Comparison of ENCODE assay signal across 15 cellular contexts in the genomic region with DNA sequence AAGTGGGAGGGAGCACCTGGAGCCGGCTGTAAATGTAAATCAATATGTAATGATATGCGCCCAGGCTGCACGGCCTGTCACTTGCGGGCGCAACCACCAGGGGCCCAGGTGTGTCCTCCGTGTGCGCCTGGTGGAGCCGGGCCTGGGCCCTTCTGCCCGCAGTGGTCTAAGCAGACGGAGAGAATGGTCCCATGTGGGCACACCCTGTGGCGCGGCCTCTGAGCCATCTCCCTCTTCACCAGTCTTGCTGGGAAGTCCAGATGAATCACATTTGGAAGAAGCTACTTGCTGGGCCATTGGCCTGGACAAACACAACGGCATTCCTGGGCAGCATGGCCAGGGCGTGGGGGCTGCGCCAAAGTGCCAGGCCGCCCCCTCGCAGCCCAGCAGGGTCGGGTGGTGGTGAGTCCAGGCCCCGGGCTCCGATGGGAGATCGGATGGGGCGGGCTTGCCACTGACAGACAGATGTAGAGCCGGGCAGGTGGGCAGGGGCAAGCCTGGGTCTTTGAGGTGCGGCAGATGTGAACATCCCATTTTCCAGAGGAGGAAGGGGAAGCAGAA.
DNase-seq lines count a peak whose midpoint lies in the region; ATAC-seq and TF ChIP-seq lines count a peak whose summit lies in the region.
"Had no signal": no experiment of that assay in that cellular context is flagged by ENCODE, and none has a peak within 500 bp of the region (broad histone marks: within the 10 kb centered on the region; RNA-seq: fewer than 3 reads in every experiment).

No MANE protein-coding gene starts in this region.

- H3K4me1 ChIP-seq in H9 (ENCODE audit: insufficient read depth, low read length) (no peaks in the 10 kb centered on the region), spleen (peaks cover 0 to 81% (median 56%) of the 10 kb centered on the region in 6 donors), mucosa of descending colon (ENCODE audit: low read depth) (no peaks in the 10 kb centered on the region)

- no peak overlapping the region for H3K4me3 ChIP-seq in spleen
- no peak overlapping the region for H3K4me3 ChIP-seq in mucosa of descending colon
- H3K4me3 ChIP-seq: SK-N-MC had no signal

- no peak overlapping the region for H3T11ph ChIP-seq in H9 (ENCODE audit: low read length)

- no peak overlapping the region for H4K91ac ChIP-seq in H9 (ENCODE audit: insufficient read length, low read depth, low read length)

- TF ChIP-seq CTCF in H9 (conservative IDR thresholded peaks at IDR 0.05) (peak; percentile 33), spleen (IDR thresholded peaks at IDR 0.05 in 8 of 11, conservative IDR thresholded peaks at IDR 0.05 in 3 of 11) (no peak), mucosa of descending colon (IDR thresholded peaks at IDR 0.05) (no peak)

- H2BK20ac ChIP-seq in H9 (ENCODE audit: low read depth, low read length, poor library complexity, severe bottlenecking) = no peak overlapping the region

- peak; percentile 24 for DNase-seq in activated T-cell treated with anti-CD3 and anti-CD28 coated beads, Interleukin-2, amount 50 U/mL, for 24 hours
- no peak for DNase-seq in activated T-cell treated with anti-CD3 and anti-CD28 coated beads, Interleukin-2, amount 50 U/mL, for 1 hour
- DNase-seq in H9 (peak; percentile 30), islet precursor cell (peak; percentile 45), spleen (peak; percentile 73), NCI-H774 (lab: John Stamatoyannopoulos, UW) (no peak), mucosa of descending colon (no peak)
- DNase-seq: amygdala; dermis blood vessel endothelial cell; mesenchymal stem cell; NCI-H146; NK-92 treated with Interleukin-12 subunit alpha and Interleukin-12 subunit beta, amount 100 ng/mL, for 24 hours; stimulated activated naive CD8-positive, alpha-beta T cell treated with anti-CD3 and anti-CD28 coated beads, Interleukin-15, Interleukin-2, amounts not matched to agents 100 U/mL and 50 U/mL, for 24 hours had no signal

- H3K4me2 ChIP-seq in H9 (ENCODE audit: insufficient read depth, insufficient read length, low read length) = no peak overlapping the region

- H3K36me3 ChIP-seq in spleen (no peaks in the 10 kb centered on the region), mucosa of descending colon (ENCODE audit: low read depth) (no peaks in the 10 kb centered on the region)

- no peak overlapping the region for H2BK120ac ChIP-seq in H9 (ENCODE audit: low read depth, low read length, poor library complexity, severe bottlenecking)

- H4K5ac ChIP-seq in H9 (ENCODE audit: insufficient read length, low read depth, low read length) = no peak overlapping the region

- H3K79me2 ChIP-seq in H9 (ENCODE audit: insufficient read depth, low read length) = no peaks in the 10 kb centered on the region

- no peak overlapping the region for H3K56ac ChIP-seq in H9 (ENCODE audit: insufficient read length, low read depth, low read length)

- H3K27ac Mint-ChIP-seq in activated T-cell treated with anti-CD3 and anti-CD28 coated beads, Interleukin-2, amount 50 U/mL, for 24 hours = no peak overlapping the region
- no peak overlapping the region for H3K27ac Mint-ChIP-seq in H9

- H2BK15ac ChIP-seq in H9 (ENCODE audit: low read depth, low read length) = no peak overlapping the region

- H3K27me3 ChIP-seq in H9 (ENCODE audit: insufficient read depth, low read length) (no peaks in the 10 kb centered on the region), spleen (replicated peaks in 1 of 7) (peaks cover 0 to 17% (median 0%) of the 10 kb centered on the region in 7 donors)

- H3K36me3 Mint-ChIP-seq in activated T-cell treated with anti-CD3 and anti-CD28 coated beads, Interleukin-2, amount 50 U/mL, for 24 hours (ENCODE audit: low read depth) = no peaks in the 10 kb centered on the region
- H3K36me3 Mint-ChIP-seq in H9 (ENCODE audit: insufficient read depth in 1 of 3, low read depth in 3 of 3) = peaks cover 0 to 4% (median 0%) of the 10 kb centered on the region in 3 experiments; a peak in 1 of 7 replicates

- intact Hi-C loops in spleen (cut with DNase I; ENCODE audit: low total_unique reads) = no loop called here
- intact Hi-C loops in mucosa of descending colon (cut with DNase I, micrococcal nuclease) = no loop called here

- H3K18ac ChIP-seq in H9 (ENCODE audit: insufficient read length, low read depth, low read length) = no peak overlapping the region

- no CpG with 5 or more reads among the region's 24 CpGs for WGBS in H9 (ENCODE audit: extremely low coverage, insufficient read length, low lambda C conversion rate)
- 71 to 88% (median 85%) methylated on average over 10 to 24 of the region's 24 CpGs for WGBS in spleen, 5 donors

- H3K9me3 ChIP-seq in H9 (ENCODE audit: control insufficient read depth, low read depth, low read length) = no peaks in the 10 kb centered on the region
- peaks cover 0 to 6% (median 4%) of the 10 kb centered on the region in 8 donors for H3K9me3 ChIP-seq in spleen
- H3K9me3 ChIP-seq in mucosa of descending colon = no peaks in the 10 kb centered on the region

- no peak for TF ChIP-seq POLR2A in spleen (IDR thresholded peaks at IDR 0.05)

- H3K23me2 ChIP-seq in H9 (ENCODE audit: insufficient read length, low read depth, low read length, poor library complexity, severe bottlenecking) = no peaks in the 10 kb centered on the region

- H2BK5ac ChIP-seq in H9 (ENCODE audit: insufficient read length, low read length) = no peak overlapping the region

- H2BK12ac ChIP-seq in H9 (ENCODE audit: insufficient read length, low read depth, low read length) = no peak overlapping the region

- H3K27ac ChIP-seq in H9 (ENCODE audit: insufficient read length, low read depth, low read length) (no peak overlapping the region), spleen (no peak overlapping the region)
- H3K27ac ChIP-seq: SK-N-MC had no signal

- H3K9ac ChIP-seq in H9 (ENCODE audit: extremely low read depth, insufficient read length, low read length) = no peak overlapping the region

- H2AK5ac ChIP-seq in H9 (ENCODE audit: insufficient read length, low read length) = no peak overlapping the region

- H3K9me3 Mint-ChIP-seq in activated T-cell treated with anti-CD3 and anti-CD28 coated beads, Interleukin-2, amount 50 U/mL, for 24 hours = peaks cover 3% of the 10 kb centered on the region
- H3K9me3 Mint-ChIP-seq in H9 = peaks cover 2 to 5% of the 10 kb centered on the region in 2 experiments; a peak in 4 of 5 replicates

- H3K4ac ChIP-seq in H9 (ENCODE audit: low read depth, low read length) = no peak overlapping the region

- no peaks in the 10 kb centered on the region for H4K20me1 ChIP-seq in H9 (ENCODE audit: control insufficient read depth, insufficient read depth, insufficient read length)

- peaks cover 24% of the 10 kb centered on the region for H3K4me1 Mint-ChIP-seq in activated T-cell treated with anti-CD3 and anti-CD28 coated beads, Interleukin-2, amount 50 U/mL, for 24 hours (ENCODE audit: low read depth)
- H3K4me1 Mint-ChIP-seq in H9 = peaks cover 10 to 26% of the 10 kb centered on the region in 2 experiments

- no peak overlapping the region for H3K14ac ChIP-seq in H9 (ENCODE audit: insufficient read depth, low read length)

- no peak overlapping the region for H3K23ac ChIP-seq in H9 (ENCODE audit: insufficient read length, low read depth, low read length)

- no peak overlapping the region for H4K8ac ChIP-seq in H9 (replicated peaks; ENCODE audit: insufficient read length, low read depth, low read length)

- H2AFZ ChIP-seq in H9 (ENCODE audit: low read length) = no peak overlapping the region

- no peaks in the 10 kb centered on the region for H3K79me1 ChIP-seq in H9 (ENCODE audit: insufficient read depth, low read depth, low read length, poor library complexity, severe bottlenecking)

- ATAC-seq in HG03521 (IDR thresholded peaks at IDR 0.05; ENCODE audit: unreplicated experiment) (no peak), mucosa of descending colon (no peak)
- ATAC-seq: stimulated activated naive CD8-positive, alpha-beta T cell treated with anti-CD3 and anti-CD28 coated beads, Interleukin-15, Interleukin-2, amounts not matched to agents 100 U/mL and 50 U/mL, for 24 hours had no signal

- no peaks in the 10 kb centered on the region for H3K27me3 Mint-ChIP-seq in activated T-cell treated with anti-CD3 and anti-CD28 coated beads, Interleukin-2, amount 50 U/mL, for 24 hours
- no peaks in the 10 kb centered on the region; the same call in 1 of the 2 replicates for H3K27me3 Mint-ChIP-seq in H9 (ENCODE audit: low read depth)

- H3K4me3 Mint-ChIP-seq in activated T-cell treated with anti-CD3 and anti-CD28 coated beads, Interleukin-2, amount 50 U/mL, for 24 hours = no peak overlapping the region
- H3K4me3 Mint-ChIP-seq in H9 = no peak overlapping the region

Comparison
In these comparisons a context has a peak if more than half of its experiments do, and no peak if none do; other contexts are left out.
1. DNase-seq: peak in activated T-cell treated with anti-CD3 and anti-CD28 coated beads, Interleukin-2, amount 50 U/mL, for 24 hours (single experiment), H9 (single experiment), islet precursor cell (single experiment) and spleen (single experiment); none in activated T-cell treated with anti-CD3 and anti-CD28 coated beads, Interleukin-2, amount 50 U/mL, for 1 hour (single experiment), NCI-H774 (single experiment) and mucosa of descending colon (0 of 3).